ENCODE assay signal across 1 cellular context in genomic region chr1:23344111-23344986, GRCh38.
TF ChIP-seq lines count a peak whose summit lies in the region.

Gene HNRNPR (minus strand): TSS chr1:23344284. CDS start chr1:23341008, 3,276 bp downstream.

TF ChIP-seq in WTC11, 78 proteins besides CTCF, POLR2A, EP300 and RAD21 (continued from another document and continues in another):
- TF ChIP-seq E2F1 (CRISPR knock-in tag; IDR thresholded peaks at IDR 0.05) = peak; percentile 62; the same call in 1 of the 2 replicates
- no peak for TF ChIP-seq JUN (CRISPR knock-in tag; IDR thresholded peaks at IDR 0.05)
- TF ChIP-seq ATF6 (CRISPR knock-in tag; IDR thresholded peaks at IDR 0.05) = no peak
- no peak for TF ChIP-seq IRF2 (CRISPR knock-in tag; IDR thresholded peaks at IDR 0.05; ENCODE audit: borderline replicate concordance, low read depth)
- TF ChIP-seq ZBTB21 (CRISPR knock-in tag; IDR thresholded peaks at IDR 0.05; ENCODE audit: borderline replicate concordance) = no peak
- TF ChIP-seq FOXJ3 (CRISPR knock-in tag; IDR thresholded peaks at IDR 0.05; ENCODE audit: borderline replicate concordance) = no peak
- peak; percentile 78; the same call in 1 of the 2 replicates for TF ChIP-seq FOXP4 (CRISPR knock-in tag; IDR thresholded peaks at IDR 0.05)
- TF ChIP-seq SMAD3 (CRISPR knock-in tag; IDR thresholded peaks at IDR 0.05; ENCODE audit: borderline replicate concordance) = 0 out of 2 replicates have a peak, but pooled peaks have one; percentile 27
- TF ChIP-seq MLX (CRISPR knock-in tag; IDR thresholded peaks at IDR 0.05) = no peak
- TF ChIP-seq CREB1 (CRISPR knock-in tag; IDR thresholded peaks at IDR 0.05) = peak; percentile 76; the same call in 1 of the 2 replicates
- no peak for TF ChIP-seq E2F4 (CRISPR knock-in tag; IDR thresholded peaks at IDR 0.05; ENCODE audit: borderline replicate concordance, low read depth)
- TF ChIP-seq HMGA2 (CRISPR knock-in tag; IDR thresholded peaks at IDR 0.05) = no peak
- TF ChIP-seq KAT7 (CRISPR knock-in tag; IDR thresholded peaks at IDR 0.05; ENCODE audit: borderline replicate concordance) = no peak
- peak; percentile 23; the same call in 1 of the 2 replicates for TF ChIP-seq HMGXB4 (CRISPR knock-in tag; IDR thresholded peaks at IDR 0.05)
- no peak for TF ChIP-seq ZNF263 (CRISPR knock-in tag; IDR thresholded peaks at IDR 0.05; ENCODE audit: low read depth)
- TF ChIP-seq ESRRA (CRISPR knock-in tag; IDR thresholded peaks at IDR 0.05; ENCODE audit: borderline replicate concordance) = no peak; the same call in 1 of the 2 replicates
- TF ChIP-seq ERG (CRISPR knock-in tag; IDR thresholded peaks at IDR 0.05) = no peak
- TF ChIP-seq ZNF512 (CRISPR knock-in tag; IDR thresholded peaks at IDR 0.05; ENCODE audit: borderline replicate concordance) = no peak
- TF ChIP-seq CREM (CRISPR knock-in tag; IDR thresholded peaks at IDR 0.05) = no peak
- peak; percentile 92 for TF ChIP-seq MAX (CRISPR knock-in tag; IDR thresholded peaks at IDR 0.05)
- no peak; the same call in none of the 2 replicates for TF ChIP-seq USF2 (CRISPR knock-in tag; IDR thresholded peaks at IDR 0.05)
- peak; percentile 89; the same call in 1 of the 2 replicates for TF ChIP-seq SMAD4 (CRISPR knock-in tag; IDR thresholded peaks at IDR 0.05)
- no peak for TF ChIP-seq ZNF425 (CRISPR knock-in tag; conservative IDR thresholded peaks at IDR 0.05)
- peak; percentile 68 for TF ChIP-seq FOXK1 (CRISPR knock-in tag; IDR thresholded peaks at IDR 0.05)
- TF ChIP-seq ZNF532 (CRISPR knock-in tag; IDR thresholded peaks at IDR 0.05; ENCODE audit: borderline replicate concordance) = no peak
- no peak for TF ChIP-seq GTF2I (CRISPR knock-in tag; conservative IDR thresholded peaks at IDR 0.05)
- no peak for TF ChIP-seq ZMAT4 (CRISPR knock-in tag; IDR thresholded peaks at IDR 0.05)
- TF ChIP-seq ZNF416 (CRISPR knock-in tag; IDR thresholded peaks at IDR 0.05) = no peak
- TF ChIP-seq USF1 (CRISPR knock-in tag; IDR thresholded peaks at IDR 0.05) = no peak
- TF ChIP-seq CBFB (CRISPR knock-in tag; IDR thresholded peaks at IDR 0.05; ENCODE audit: low read depth) = no peak; the same call in 1 of the 2 replicates
- TF ChIP-seq FOXP1 (CRISPR knock-in tag; IDR thresholded peaks at IDR 0.05; ENCODE audit: borderline replicate concordance) = peak; percentile 79
- no peak for TF ChIP-seq RELA (CRISPR knock-in tag; IDR thresholded peaks at IDR 0.05; ENCODE audit: borderline replicate concordance)
- peak; percentile 88 for TF ChIP-seq SP1 (CRISPR knock-in tag; conservative IDR thresholded peaks at IDR 0.05)
- TF ChIP-seq SOX15 (CRISPR knock-in tag; IDR thresholded peaks at IDR 0.05) = no peak
- no peak; the same call in 1 of the 2 replicates for TF ChIP-seq TP53 (CRISPR knock-in tag; IDR thresholded peaks at IDR 0.05)
